8 cellular contexts compared by ENCODE assay signal in the genomic region with DNA sequence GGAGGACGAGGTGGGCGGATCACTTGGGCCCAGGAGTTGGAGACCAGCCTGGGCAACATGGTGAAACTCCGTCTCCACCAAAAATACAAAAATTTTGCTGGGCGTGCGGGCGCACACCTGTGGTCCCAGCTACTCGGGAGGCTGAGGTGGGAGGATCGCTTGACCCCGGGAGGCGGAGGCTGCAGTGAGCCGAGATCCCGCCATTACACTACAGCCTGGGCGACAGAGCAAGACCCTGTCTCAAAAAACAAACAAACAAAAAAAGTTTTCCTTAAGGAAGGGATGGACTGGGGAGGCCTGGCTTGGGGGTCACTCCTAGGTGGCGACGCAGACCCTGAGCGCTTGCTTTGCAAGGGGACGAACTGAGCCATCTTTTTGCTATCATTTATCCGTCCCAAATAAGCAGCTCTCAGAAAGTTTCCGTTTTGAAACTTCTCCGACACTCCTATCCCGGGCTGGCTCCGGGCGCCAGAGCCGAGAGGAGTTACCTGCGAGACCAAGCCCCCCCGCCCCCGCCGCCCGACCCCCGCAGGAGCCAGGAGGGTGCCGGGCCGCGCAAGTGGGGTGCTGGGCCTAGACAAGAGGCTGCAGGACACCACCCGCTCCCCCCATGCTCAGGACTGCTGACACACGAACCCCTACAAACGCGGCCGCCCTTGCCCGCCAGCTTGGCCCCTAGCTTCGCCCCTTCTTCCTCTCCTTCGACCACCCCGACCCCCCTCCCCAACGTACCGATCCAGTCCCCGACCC. TPM values are rescaled to one million over a fixed set of nuclear protein-coding genes. Genes with fewer than 3 reads are reported as not detected.
DNase-seq lines count a peak whose midpoint lies in the region; ATAC-seq and TF ChIP-seq lines count a peak whose summit lies in the region.

No MANE protein-coding gene starts in this region.

- H2AFZ ChIP-seq in parathyroid adenoma: peak overlapping the region; percentile 96

- no peaks in the 10 kb centered on the region for H3K36me3 ChIP-seq in parathyroid adenoma (ENCODE audit: control insufficient read depth, insufficient read depth, low read length)

- peaks cover 3% of the 10 kb centered on the region for H3K79me2 ChIP-seq in parathyroid adenoma

- H3K4me2 ChIP-seq in parathyroid adenoma (ENCODE audit: low read length): peak overlapping the region; percentile 93

- no peaks in the 10 kb centered on the region for H3K27me3 ChIP-seq in parathyroid adenoma (ENCODE audit: control insufficient read depth, insufficient read depth, low read length)

- peak overlapping the region; percentile 64 for H3K4me3 ChIP-seq in parathyroid adenoma (ENCODE audit: low read depth, low read length)

- TF ChIP-seq CTCF in VCaP (conservative IDR thresholded peaks at IDR 0.05) (no peak), parathyroid adenoma (IDR thresholded peaks at IDR 0.05) (no peak)

- intact Hi-C loops in Right ventricle myocardium superior (cut with DNase I): no loop called here

- H3K27ac ChIP-seq in VCaP: peak overlapping the region; percentile 56; the same call in 1 of the 2 replicates
- H3K27ac ChIP-seq in parathyroid adenoma: peak overlapping the region; percentile 58

- peak; percentile 16 for ATAC-seq in Right ventricle myocardium superior (ENCODE audit: poor library complexity)
- ATAC-seq in GM21619 (IDR thresholded peaks at IDR 0.05; ENCODE audit: unreplicated experiment): no peak

- peak overlapping the region; percentile 24 for H3K9ac ChIP-seq in parathyroid adenoma

- H3K4me1 ChIP-seq in parathyroid adenoma: peaks cover 17% of the 10 kb centered on the region

- H3K9me3 ChIP-seq in parathyroid adenoma (ENCODE audit: control insufficient read depth, low read length): no peaks in the 10 kb centered on the region

- DNase-seq in AG20443 (ENCODE audit: low spot score) (peak; percentile 47), Right ventricle myocardium superior (peak; percentile 49), NCI-H226 (no peak), GM19240 (ENCODE audit: insufficient read length, low spot score) (no peak)
- DNase-seq in stimulated activated CD4-positive, alpha-beta T cell treated with anti-CD3 and anti-CD28 coated beads, Interleukin-12 subunit alpha, Interleukin-12 subunit beta, amount 100 ng/mL, for 4 hours: no peak

RNA-seq across cellular contexts. Expression of a gene that starts 0.7 kb away (rescaled TPM):
- 3.0 TPM for total RNA-seq in Right ventricle myocardium superior

Comparison
In these comparisons a context has a peak if more than half of its experiments do, and no peak if none do; other contexts are left out.
1. DNase-seq: peak in AG20443 (single experiment) and Right ventricle myocardium superior (single experiment); none in NCI-H226 (single experiment), GM19240 (single experiment) and stimulated activated CD4-positive, alpha-beta T cell treated with anti-CD3 and anti-CD28 coated beads, Interleukin-12 subunit alpha, Interleukin-12 subunit beta, amount 100 ng/mL, for 4 hours (single experiment).